20 cellular contexts compared by ENCODE assay signal in the genomic region with DNA sequence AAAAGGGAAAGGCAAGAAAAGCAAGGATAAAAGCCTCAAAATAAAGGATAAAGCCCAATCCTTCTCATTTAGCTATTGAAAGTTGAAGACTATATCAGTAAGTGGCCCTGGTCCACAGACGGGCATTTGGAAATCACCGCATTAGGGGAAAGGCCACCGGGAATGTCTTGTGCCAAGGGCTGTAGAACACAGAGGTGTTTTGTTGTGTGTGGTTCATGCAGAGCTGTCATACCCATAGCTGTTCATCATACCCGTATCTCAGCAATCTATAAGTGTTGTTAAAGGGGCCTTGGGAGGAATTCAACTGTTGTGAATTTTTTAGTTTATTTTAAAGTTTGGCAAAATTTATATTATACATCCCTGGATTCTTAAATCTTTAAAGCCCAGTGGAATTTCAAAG. TPM values are rescaled to one million over a fixed set of nuclear protein-coding genes. Genes with fewer than 3 reads are reported as not detected.
"Had no signal": no experiment of that assay in that cellular context is flagged by ENCODE, and none has a peak within 500 bp of the region (broad histone marks: within the 10 kb centered on the region; RNA-seq: fewer than 3 reads in every experiment).

No MANE protein-coding gene starts in this region.

- H3K4me3 Mint-ChIP-seq: activated CD4-positive, alpha-beta memory T cell treated with anti-CD3 and anti-CD28 coated beads for 36 hours; activated CD4-positive, alpha-beta T cell treated with anti-CD3 and anti-CD28 coated beads for 36 hours; activated T-cell treated with anti-CD3 and anti-CD28 coated beads, Interleukin-2, amount 50 U/mL, for 24 hours; T-cell; type B pancreatic cell had no signal

- H3K27ac Mint-ChIP-seq: activated CD4-positive, alpha-beta memory T cell treated with anti-CD3 and anti-CD28 coated beads for 36 hours; activated CD4-positive, alpha-beta T cell treated with anti-CD3 and anti-CD28 coated beads for 36 hours; activated naive CD4-positive, alpha-beta T cell treated with anti-CD3 and anti-CD28 coated beads, Interleukin-2, amount 50 U/mL, for 72 hours; activated T-cell treated with anti-CD3 and anti-CD28 coated beads, Interleukin-2, amount 50 U/mL, for 24 hours; T-cell; type B pancreatic cell had no signal

- H3K9me3 Mint-ChIP-seq: activated naive CD4-positive, alpha-beta T cell treated with anti-CD3 and anti-CD28 coated beads, Interleukin-2, amount 50 U/mL, for 72 hours had no signal

- ATAC-seq: activated CD4-positive, alpha-beta T cell treated with anti-CD3 and anti-CD28 coated beads for 36 hours; activated CD8-positive, alpha-beta memory T cell treated with anti-CD3 and anti-CD28 coated beads, Interleukin-2, amount 10 ng/mL, durations not matched to agents 7 days and 5 days; activated naive CD4-positive, alpha-beta T cell treated with anti-CD3 and anti-CD28 coated beads, Interleukin-2, amount 50 U/mL, for 72 hours; left lobe of liver; T-cell had no signal

- H3K36me3 Mint-ChIP-seq: activated CD4-positive, alpha-beta memory T cell treated with anti-CD3 and anti-CD28 coated beads for 36 hours; activated naive CD4-positive, alpha-beta T cell treated with anti-CD3 and anti-CD28 coated beads, Interleukin-2, amount 50 U/mL, for 72 hours; type B pancreatic cell had no signal

- H3K27me3 Mint-ChIP-seq: activated CD4-positive, alpha-beta T cell treated with anti-CD3 and anti-CD28 coated beads for 36 hours; activated T-cell treated with anti-CD3 and anti-CD28 coated beads, Interleukin-2, amount 50 U/mL, for 24 hours; T-cell; type B pancreatic cell had no signal

- DNase-seq: activated CD4-positive, alpha-beta memory T cell treated with anti-CD3 and anti-CD28 coated beads for 36 hours; activated CD4-positive, alpha-beta T cell treated with anti-CD3 and anti-CD28 coated beads for 36 hours; activated CD8-positive, alpha-beta memory T cell treated with anti-CD3 and anti-CD28 coated beads, Interleukin-2, amount 10 ng/mL, durations not matched to agents 7 days and 5 days; activated gamma-delta T cell; activated T-cell treated with anti-CD3 and anti-CD28 coated beads, Interleukin-2, amount 50 U/mL, for 24 hours; amygdala; body of pancreas; caudate nucleus; naive thymus-derived CD4-positive, alpha-beta T cell; stimulated activated CD4-positive, alpha-beta T cell treated with anti-CD3 and anti-CD28 coated beads, Interleukin-12 subunit alpha, Interleukin-12 subunit beta, amount 100 ng/mL, for 4 hours; stimulated activated CD4-positive, alpha-beta T cell treated with anti-CD3 and anti-CD28 coated beads, Interleukin-2, amount 100 ng/mL, for 24 hours; stimulated activated naive CD4-positive, alpha-beta T cell; T-cell; WERI-Rb-1 had no signal

- H3K27ac ChIP-seq: body of pancreas, parathyroid adenoma, WERI-Rb-1 had no signal

RNA-seq across cellular contexts. Expression of a gene that starts 33.0 kb away (rescaled TPM):
- total RNA-seq: activated CD4-positive, alpha-beta memory T cell treated with anti-CD3 and anti-CD28 coated beads for 36 hours; activated CD4-positive, alpha-beta T cell treated with anti-CD3 and anti-CD28 coated beads for 36 hours; activated CD8-positive, alpha-beta memory T cell treated with anti-CD3 and anti-CD28 coated beads, Interleukin-2, amount 10 ng/mL, durations not matched to agents 7 days and 5 days; activated naive CD4-positive, alpha-beta T cell treated with anti-CD3 and anti-CD28 coated beads, Interleukin-2, amount 50 U/mL, for 72 hours; body of pancreas; lung microvascular endothelial cell; renal cortical epithelial cell; T-cell had no signal
